18 cellular contexts compared by ENCODE assay signal in genomic region chr3:186598108-186598784, GRCh38. TPM values are rescaled to one million over a fixed set of nuclear protein-coding genes. Genes with fewer than 3 reads are reported as not detected.
DNase-seq lines count a peak whose midpoint lies in the region; ATAC-seq, FAIRE-seq and TF ChIP-seq lines count a peak whose summit lies in the region.
"Had no signal": no experiment of that assay in that cellular context is flagged by ENCODE, and none has a peak within 500 bp of the region (broad histone marks: within the 10 kb centered on the region; RNA-seq: fewer than 3 reads in every experiment).

No MANE protein-coding gene starts in this region.

- FAIRE-seq in RCC 7860 (lab: Jason Lieb, UNC): peak; percentile 82
- FAIRE-seq: endometrium had no signal

- peak; percentile 55 for DNase-seq in AG10803 (ENCODE audit: low read depth)
- DNase-seq in RCC 7860 (ENCODE audit: low spot score): peak; percentile 91
- peak; percentile 49 for DNase-seq in fibroblast of peridontal ligament (ENCODE audit: extremely low read depth)
- no peak for DNase-seq in activated CD4-positive, alpha-beta T cell treated with anti-CD3 and anti-CD28 coated beads for 4 hours
- no peak for DNase-seq in upper lobe of left lung
- DNase-seq: activated CD4-positive, alpha-beta T cell treated with anti-CD3 and anti-CD28 coated beads, Interleukin-2, amount 50 U/mL, for 4 hours; DMS153; KG1; midbrain; NCI-H1694; RPMI8226 had no signal

- TF ChIP-seq CTCF in AG10803 (conservative IDR thresholded peaks at IDR 0.05; ENCODE audit: low read length) (no peak), liver (IDR thresholded peaks at IDR 0.05; ENCODE audit: low read depth, low read length, missing input control) (no peak), upper lobe of left lung (IDR thresholded peaks at IDR 0.05) (no peak)

- H3K36me3 ChIP-seq in liver (ENCODE audit: control insufficient read depth in 4 of 4, insufficient read depth in 3 of 4, low read depth in 1 of 4, low read length in 3 of 4) (no peaks in the 10 kb centered on the region), upper lobe of left lung (no peaks in the 10 kb centered on the region)
- H3K36me3 ChIP-seq: breast epithelium, tibial nerve had no signal

- no peak overlapping the region for H3K9ac ChIP-seq in liver (ENCODE audit: low read depth in 1 of 2, low read length in 2 of 2)

- H3K4me3 ChIP-seq in AG10803 (ENCODE audit: low read length) (no peak overlapping the region), liver (ENCODE audit: low read depth in 1 of 3, low read length in 3 of 3) (no peak overlapping the region), upper lobe of left lung (no peak overlapping the region)
- H3K4me3 ChIP-seq: breast epithelium, tibial nerve had no signal

- no peak for TF ChIP-seq POLR2A in upper lobe of left lung (IDR thresholded peaks at IDR 0.05)

- no peak for ATAC-seq in HG03139 (IDR thresholded peaks at IDR 0.05; ENCODE audit: unreplicated experiment)
- no peak for ATAC-seq in upper lobe of left lung (ENCODE audit: low FRiP score in 2 of 2)
- ATAC-seq in GM21619 (IDR thresholded peaks at IDR 0.05; ENCODE audit: unreplicated experiment): no peak

- H3K27me3 ChIP-seq in liver (ENCODE audit: control insufficient read depth in 4 of 4, insufficient read depth in 4 of 4, low read length in 3 of 4) (no peaks in the 10 kb centered on the region), upper lobe of left lung (no peaks in the 10 kb centered on the region)
- H3K27me3 ChIP-seq: breast epithelium, tibial nerve had no signal

- no peak for TF ChIP-seq EP300 in upper lobe of left lung (IDR thresholded peaks at IDR 0.05)

- H3K27ac ChIP-seq in liver (ENCODE audit: low read depth in 1 of 2, low read length in 2 of 2): peak overlapping the region; percentile 78 to 84
- no peak overlapping the region for H3K27ac ChIP-seq in upper lobe of left lung
- H3K27ac ChIP-seq: breast epithelium, tibial nerve had no signal

- H3K9me3 ChIP-seq in liver (ENCODE audit: control insufficient read depth in 4 of 4, low read length in 3 of 4): no peaks in the 10 kb centered on the region
- H3K9me3 ChIP-seq in upper lobe of left lung: no peaks in the 10 kb centered on the region
- H3K9me3 ChIP-seq: breast epithelium, tibial nerve had no signal

- no peak for TF ChIP-seq RAD21 in liver (IDR thresholded peaks at IDR 0.05)

- peaks cover 14 to 76% (median 54%) of the 10 kb centered on the region in 4 donors for H3K4me1 ChIP-seq in liver (ENCODE audit: control insufficient read depth in 4 of 4, insufficient read depth in 4 of 4, low read length in 3 of 4)
- H3K4me1 ChIP-seq in upper lobe of left lung: no peaks in the 10 kb centered on the region
- H3K4me1 ChIP-seq: breast epithelium, tibial nerve had no signal

- WGBS in liver: 45% methylated on average over 11 of the region's 11 CpGs
- 81 to 83% methylated on average over 10 to 11 of the region's 11 CpGs for WGBS in upper lobe of left lung, 2 donors

TF ChIP-seq in liver, 16 proteins besides CTCF, POLR2A, EP300 and RAD21:
- TF ChIP-seq, protein P1, sequence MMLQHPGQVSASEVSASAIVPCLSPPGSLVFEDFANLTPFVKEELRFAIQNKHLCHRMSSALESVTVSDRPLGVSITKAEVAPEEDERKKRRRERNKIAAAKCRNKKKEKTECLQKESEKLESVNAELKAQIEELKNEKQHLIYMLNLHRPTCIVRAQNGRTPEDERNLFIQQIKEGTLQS (IDR thresholded peaks at IDR 0.05): no peak
- TF ChIP-seq, protein P2, sequence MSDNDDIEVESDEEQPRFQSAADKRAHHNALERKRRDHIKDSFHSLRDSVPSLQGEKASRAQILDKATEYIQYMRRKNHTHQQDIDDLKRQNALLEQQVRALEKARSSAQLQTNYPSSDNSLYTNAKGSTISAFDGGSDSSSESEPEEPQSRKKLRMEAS (IDR thresholded peaks at IDR 0.05): peak; percentile 24

RNA-seq across cellular contexts. Expression of gene AHSG, which starts 14.6 kb away (rescaled TPM):
- total RNA-seq in liver (1,000 to 10,000 TPM in 1 of 2 donors, 100 to 1,000 TPM in 1; 965 to 4,470 TPM), upper lobe of left lung (1 to 10 TPM in 2 of 6 donors, not detected in 4; 1.1 to 1.5 TPM)
- polyA plus RNA-seq in liver: 1,000 to 10,000 TPM; 1,784 to 2,316 TPM
- total RNA-seq: breast epithelium, osteocyte, tibial nerve had no signal

RNA-seq across cellular contexts. Expression of gene DNAJB11, which starts 27.7 kb away (rescaled TPM):
- total RNA-seq in liver (100 to 1,000 TPM in 1 of 2 donors, 10 to 100 TPM in 1; 30.2 to 101 TPM), upper lobe of left lung (10 to 100 TPM; 10.5 to 52.7 (median 38.9) TPM)
- 10 to 100 TPM; 44.7 to 67.3 TPM for polyA plus RNA-seq in liver

RNA-seq across cellular contexts. Expression of gene TBCCD1, which starts 31.1 kb away (rescaled TPM):
- total RNA-seq in liver (10 to 100 TPM; 15.5 to 16.2 TPM), upper lobe of left lung (10 to 100 TPM in 5 of 6 donors, 1 to 10 TPM in 1; 8.3 to 20.4 (median 11.0) TPM)
- polyA plus RNA-seq in liver: 1 to 10 TPM; 4.9 to 5.6 TPM

RNA-seq across cellular contexts. Expression of gene FETUB, which starts 42.0 kb away (rescaled TPM):
- total RNA-seq in liver: 10 to 100 TPM in 1 of 2 donors, 1 to 10 TPM in 1; 3.1 to 10.8 TPM
- polyA plus RNA-seq in liver: 10 to 100 TPM in 1 of 2 donors, 1 to 10 TPM in 1; 8.0 to 28.6 TPM
- not detected for total RNA-seq in upper lobe of left lung
- total RNA-seq: breast epithelium, osteocyte, tibial nerve had no signal

RNA-seq across cellular contexts. Expression of gene CRYGS, which starts 54.1 kb away (rescaled TPM):
- 1 to 10 TPM; 1.2 to 3.6 TPM for total RNA-seq in liver
- polyA plus RNA-seq in liver: 1 to 10 TPM in 1 of 2 donors, under 1 TPM in 1; 0.53 to 1.2 TPM
- total RNA-seq in upper lobe of left lung: 1 to 10 TPM; 2.7 to 9.4 (median 3.2) TPM

Comparison
In these comparisons a context has a peak if more than half of its experiments do, and no peak if none do; other contexts are left out.
1. DNase-seq: peak in AG10803 (single experiment), RCC 7860 (single experiment) and fibroblast of peridontal ligament (single experiment); none in activated CD4-positive, alpha-beta T cell treated with anti-CD3 and anti-CD28 coated beads for 4 hours (0 of 2) and upper lobe of left lung (0 of 2).
2. H3K27ac ChIP-seq: peak in liver (2 of 2); none in upper lobe of left lung (0 of 4).
3. RNA of gene AHSG, which starts 14.6 kb away (total RNA-seq): 965 to 4,470 TPM in liver; 1.1 to 1.5 TPM in upper lobe of left lung; every median in the first group is over 100 times any median in the second.